Comparison of ENCODE assay signal across 34 cellular contexts in genomic region chr12:48486261-48486660, GRCh38. TPM values are rescaled to one million over a fixed set of nuclear protein-coding genes. Genes with fewer than 3 reads are reported as not detected.
"Had no signal": no experiment of that assay in that cellular context is flagged by ENCODE, and none has a peak within 500 bp of the region (broad histone marks: within the 10 kb centered on the region; RNA-seq: fewer than 3 reads in every experiment).

No MANE protein-coding gene starts in this region.

- H3K4me1 ChIP-seq: ascending aorta, breast epithelium, Peyer's patch had no signal

- H3K9ac ChIP-seq: KMS-11 had no signal

- H3K27ac ChIP-seq: ascending aorta, breast epithelium, KMS-11, Peyer's patch, WERI-Rb-1 had no signal

- H3K9me3 ChIP-seq: ascending aorta, breast epithelium, Peyer's patch had no signal

- H3K36me3 ChIP-seq: ascending aorta, breast epithelium, Peyer's patch, WERI-Rb-1 had no signal

- H3K27me3 ChIP-seq: ascending aorta, breast epithelium, Peyer's patch had no signal

- H3K4me3 ChIP-seq: ascending aorta, breast epithelium, Peyer's patch had no signal

- H3K4me2 ChIP-seq: KMS-11 had no signal

- ATAC-seq: activated CD8-positive, alpha-beta memory T cell treated with anti-CD3 and anti-CD28 coated beads, Interleukin-2, amount 10 ng/mL, durations not matched to agents 7 days and 5 days had no signal

- DNase-seq: activated CD4-positive, alpha-beta memory T cell treated with anti-CD3 and anti-CD28 coated beads, Interleukin-2, amount 10 ng/mL, durations not matched to agents 7 days and 5 days; activated CD4-positive, alpha-beta T cell treated with anti-CD3 and anti-CD28 coated beads for 1 hour; activated CD4-positive, alpha-beta T cell treated with anti-CD3 and anti-CD28 coated beads for 48 hours; activated CD4-positive, CD25-positive, alpha-beta regulatory T cell; activated CD8-positive, alpha-beta memory T cell treated with anti-CD3 and anti-CD28 coated beads for 24 hours; activated CD8-positive, alpha-beta memory T cell treated with anti-CD3 and anti-CD28 coated beads, Interleukin-2, amount 10 ng/mL, durations not matched to agents 7 days and 5 days; activated CD8-positive, alpha-beta memory T cell treated with anti-CD3 and anti-CD28 coated beads, Interleukin-2, amount 50 U/mL, for 48 hours; activated effector memory CD4-positive, alpha-beta T cell treated with Interleukin-2 at 50 U/mL for 16 hours; activated naive CD4-positive, alpha-beta T cell; activated naive CD8-positive, alpha-beta T cell treated with anti-CD3 and anti-CD28 coated beads, Interleukin-2, amount 10 ng/mL, durations not matched to agents 7 days and 5 days; activated T-cell treated with anti-CD3 and anti-CD28 coated beads, Interleukin-2, amount 50 U/mL, for 48 hours; amygdala; caudate nucleus; cerebellar nuclear complex; NCI-H1092 treated with DMSO at 0.1 percent for 48 hours; NCI-H1417; NCI-H146; NCI-H187; NCI-H2081 treated with DMSO at 0.1 percent for 48 hours; NCI-H345; NCI-H524 treated with DMSO at 0.1 percent for 48 hours; Peyer's patch; Right ventricle myocardium superior; SW 1271; T-helper 1 cell; T-helper 2 cell; T-helper 9 cell; WERI-Rb-1 had no signal

RNA-seq across cellular contexts. Expression of gene C12orf54, which starts 4.0 kb away (rescaled TPM):
- total RNA-seq: activated CD4-positive, alpha-beta memory T cell treated with anti-CD3 and anti-CD28 coated beads, Interleukin-2, amount 10 ng/mL, durations not matched to agents 7 days and 5 days; activated CD8-positive, alpha-beta memory T cell treated with anti-CD3 and anti-CD28 coated beads, Interleukin-2, amount 10 ng/mL, durations not matched to agents 7 days and 5 days; activated naive CD8-positive, alpha-beta T cell treated with anti-CD3 and anti-CD28 coated beads, Interleukin-2, amount 10 ng/mL, durations not matched to agents 7 days and 5 days; ascending aorta; LHCN-M2; NCI-H460; Right ventricle myocardium superior had no signal

RNA-seq across cellular contexts. Expression of gene ANP32D, which starts 13.9 kb away (rescaled TPM):
- total RNA-seq: activated CD4-positive, alpha-beta memory T cell treated with anti-CD3 and anti-CD28 coated beads, Interleukin-2, amount 10 ng/mL, durations not matched to agents 7 days and 5 days; activated CD8-positive, alpha-beta memory T cell treated with anti-CD3 and anti-CD28 coated beads, Interleukin-2, amount 10 ng/mL, durations not matched to agents 7 days and 5 days; activated naive CD8-positive, alpha-beta T cell treated with anti-CD3 and anti-CD28 coated beads, Interleukin-2, amount 10 ng/mL, durations not matched to agents 7 days and 5 days; ascending aorta; LHCN-M2; NCI-H460; Peyer's patch; Right ventricle myocardium superior had no signal
- polyA plus RNA-seq: adipose tissue had no signal

RNA-seq across cellular contexts. Expression of gene OR8S1, which starts 39.2 kb away (rescaled TPM):
- total RNA-seq: activated CD4-positive, alpha-beta memory T cell treated with anti-CD3 and anti-CD28 coated beads, Interleukin-2, amount 10 ng/mL, durations not matched to agents 7 days and 5 days; activated CD8-positive, alpha-beta memory T cell treated with anti-CD3 and anti-CD28 coated beads, Interleukin-2, amount 10 ng/mL, durations not matched to agents 7 days and 5 days; activated naive CD8-positive, alpha-beta T cell treated with anti-CD3 and anti-CD28 coated beads, Interleukin-2, amount 10 ng/mL, durations not matched to agents 7 days and 5 days; ascending aorta; breast epithelium; LHCN-M2; NCI-H460; Peyer's patch; Right ventricle myocardium superior had no signal
- polyA plus RNA-seq: adipose tissue had no signal
